Comparison of ENCODE assay signal across 14 cellular contexts in genomic region chr19:14107581-14108461, GRCh38. TPM values are rescaled to one million over a fixed set of nuclear protein-coding genes. Genes with fewer than 3 reads are reported as not detected.
DNase-seq lines count a peak whose midpoint lies in the region; ATAC-seq and TF ChIP-seq lines count a peak whose summit lies in the region.
"Had no signal": no experiment of that assay in that cellular context is flagged by ENCODE, and none has a peak within 500 bp of the region (broad histone marks: within the 10 kb centered on the region; RNA-seq: fewer than 3 reads in every experiment).

No MANE protein-coding gene starts in this region.

- H3K27me3 Mint-ChIP-seq in nephron progenitor cell (ENCODE audit: low read depth, poor library complexity): no peaks in the 10 kb centered on the region
- H3K27me3 Mint-ChIP-seq: central memory CD8-positive, alpha-beta T cell had no signal

- peaks cover 0 to 9% (median 2%) of the 10 kb centered on the region in 4 donors for H3K4me1 ChIP-seq in Peyer's patch

- H3K27ac ChIP-seq in angular gyrus (ENCODE audit: low read depth, low read length) (peak overlapping the region; percentile 26), Peyer's patch (peak overlapping the region in 2 of 4 donors; percentile 19 to 61)

- H3K36me3 Mint-ChIP-seq in nephron progenitor cell (ENCODE audit: low read depth): peaks cover 19% of the 10 kb centered on the region

- H3K9me3 Mint-ChIP-seq in nephron progenitor cell: no peaks in the 10 kb centered on the region
- H3K9me3 Mint-ChIP-seq: central memory CD8-positive, alpha-beta T cell had no signal

- TF ChIP-seq CTCF in nephron progenitor cell (IDR thresholded peaks at IDR 0.05) (no peak), Peyer's patch (IDR thresholded peaks at IDR 0.05) (no peak)

- peaks cover 24% of the 10 kb centered on the region for H3K4me1 Mint-ChIP-seq in nephron progenitor cell
- H3K4me1 Mint-ChIP-seq: central memory CD8-positive, alpha-beta T cell had no signal

- no peak overlapping the region for H3K4me3 ChIP-seq in Peyer's patch

- ATAC-seq in GM21526 (IDR thresholded peaks at IDR 0.05; ENCODE audit: low FRiP score, unreplicated experiment): no peak
- ATAC-seq in HG02571 (IDR thresholded peaks at IDR 0.05; ENCODE audit: unreplicated experiment): no peak

- H3K27me3 ChIP-seq in Peyer's patch: no peaks in the 10 kb centered on the region

- peaks cover 0 to 33% (median 0%) of the 10 kb centered on the region in 3 donors for H3K36me3 ChIP-seq in Peyer's patch

- H3K9me3 ChIP-seq in Peyer's patch: no peaks in the 10 kb centered on the region

- DNase-seq in AG08396 (ENCODE audit: low spot score) (peak; percentile 77), glomerular endothelial cell (ENCODE audit: extremely low read depth, low read depth, low spot score) (peak; percentile 51), nephron progenitor cell (no peak), LoVo (ENCODE audit: low spot score) (no peak), Peyer's patch (no peak)
- DNase-seq: DND-41; islet precursor cell; NCI-H187; stimulated activated CD4-positive, alpha-beta T cell treated with anti-CD3 and anti-CD28 coated beads, Interleukin-15, amount 100 ng/mL, for 24 hours had no signal

- peak overlapping the region; percentile 82 for H3K27ac Mint-ChIP-seq in nephron progenitor cell

- no peak for TF ChIP-seq POLR2A in Peyer's patch (IDR thresholded peaks at IDR 0.05)

- no peak overlapping the region for H3K4me3 Mint-ChIP-seq in nephron progenitor cell
- H3K4me3 Mint-ChIP-seq: central memory CD8-positive, alpha-beta T cell had no signal

RNA-seq across cellular contexts. Expression of gene PRKACA, which starts 9.7 kb away (rescaled TPM):
- total RNA-seq in glomerular endothelial cell (79.6 and 83.4 TPM in 2 replicates), Peyer's patch (10 to 100 TPM; 18.2 to 39.8 (median 30.0) TPM)

RNA-seq across cellular contexts. Expression of gene SAMD1, which starts 17.3 kb away (rescaled TPM):
- 26.5 and 43.0 TPM in 2 replicates for total RNA-seq in glomerular endothelial cell
- total RNA-seq in Peyer's patch: 10 to 100 TPM; 28.9 to 64.4 (median 33.9) TPM

RNA-seq across cellular contexts. Expression of gene C19orf67, which starts 22.2 kb away (rescaled TPM):
- total RNA-seq in glomerular endothelial cell: not detected in 2 replicates
- not detected for total RNA-seq in Peyer's patch
- total RNA-seq: fibroblast of villous mesenchyme had no signal

RNA-seq across cellular contexts. Expression of gene ASF1B, which starts 28.6 kb away (rescaled TPM):
- total RNA-seq in glomerular endothelial cell: 3.6 and 17.7 TPM in 2 replicates
- 10 to 100 TPM in 1 of 4 donors, 1 to 10 TPM in 3; 2.3 to 12.4 (median 5.5) TPM for total RNA-seq in Peyer's patch

RNA-seq across cellular contexts. Expression of gene MISP3, which starts 35.2 kb away (rescaled TPM):
- total RNA-seq in glomerular endothelial cell (0.41 and 0.78 TPM in 2 replicates), Peyer's patch (10 to 100 TPM; 25.6 to 58.5 (median 40.7) TPM)

Comparison
In these comparisons a context has a peak if more than half of its experiments do, and no peak if none do; other contexts are left out.
1. DNase-seq: peak in AG08396 (single experiment) and glomerular endothelial cell (single experiment); none in nephron progenitor cell (single experiment), LoVo (single experiment) and Peyer's patch (0 of 3).